In the genomic region with DNA sequence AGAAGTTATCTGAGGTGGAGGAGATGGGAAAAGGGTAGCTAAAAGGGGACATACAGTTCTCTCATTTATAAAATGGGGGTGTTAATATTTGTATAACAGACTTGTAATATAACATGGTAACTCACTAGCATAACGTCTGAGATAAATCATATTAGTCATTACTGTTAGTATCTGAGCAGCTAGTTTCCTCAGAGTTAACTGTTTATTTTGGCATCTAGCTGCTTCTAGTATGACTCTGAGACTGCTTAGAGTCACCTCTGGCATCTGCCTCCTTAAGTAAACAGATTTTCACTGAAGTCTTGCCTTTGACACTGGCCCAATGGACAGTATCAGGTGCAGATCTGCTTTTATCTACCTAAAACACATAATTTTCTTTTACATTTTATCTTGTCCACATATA, we compare ENCODE assay signal across 17 cellular contexts. TPM values are rescaled to one million over a fixed set of nuclear protein-coding genes. Genes with fewer than 3 reads are reported as not detected.
DNase-seq lines count a peak whose midpoint lies in the region; ATAC-seq and TF ChIP-seq lines count a peak whose summit lies in the region.
"Had no signal": no experiment of that assay in that cellular context is flagged by ENCODE, and none has a peak within 500 bp of the region (broad histone marks: within the 10 kb centered on the region; RNA-seq: fewer than 3 reads in every experiment).

No MANE protein-coding gene starts in this region.

- TF ChIP-seq POLR2A in breast epithelium (IDR thresholded peaks at IDR 0.05): no peak

- H3K27ac ChIP-seq in breast epithelium (no peak overlapping the region), VCaP (peak overlapping the region; percentile 80), neural progenitor cell (no peak overlapping the region)
- H3K27ac ChIP-seq: SJCRH30, upper lobe of left lung had no signal

- H3F3A ChIP-seq in neural progenitor cell (ENCODE audit: low read depth): no peaks in the 10 kb centered on the region

- H3K36me3 Mint-ChIP-seq in MCF 10A (ENCODE audit: insufficient read depth, unreplicated experiment): peaks cover 32% of the 10 kb centered on the region
- H3K36me3 Mint-ChIP-seq in neural progenitor cell: peaks cover 44% of the 10 kb centered on the region

- H3K4me3 Mint-ChIP-seq in MCF 10A (ENCODE audit: unreplicated experiment) (no peak overlapping the region), neural progenitor cell (no peak overlapping the region)
- H3K4me3 Mint-ChIP-seq: naive B cell had no signal

- H3K27ac Mint-ChIP-seq in MCF 10A (ENCODE audit: low read depth, unreplicated experiment) (no peak overlapping the region), neural progenitor cell (no peak overlapping the region)

- H3K4me1 Mint-ChIP-seq in MCF 10A (ENCODE audit: insufficient read depth, unreplicated experiment): peaks cover 10% of the 10 kb centered on the region
- no peaks in the 10 kb centered on the region for H3K4me1 Mint-ChIP-seq in neural progenitor cell

- H3K4me1 ChIP-seq in breast epithelium (no peaks in the 10 kb centered on the region), neural progenitor cell (no peaks in the 10 kb centered on the region)
- H3K4me1 ChIP-seq: SJCRH30, upper lobe of left lung had no signal

- H3K79me2 ChIP-seq in neural progenitor cell (ENCODE audit: low read depth): no peaks in the 10 kb centered on the region

- no peaks in the 10 kb centered on the region for H3K27me3 Mint-ChIP-seq in MCF 10A (ENCODE audit: insufficient read depth, unreplicated experiment)
- peaks cover 2% of the 10 kb centered on the region for H3K27me3 Mint-ChIP-seq in neural progenitor cell (ENCODE audit: insufficient read depth, low read depth)
- H3K27me3 Mint-ChIP-seq: naive B cell had no signal

- H3K9me3 Mint-ChIP-seq in MCF 10A (ENCODE audit: unreplicated experiment) (peaks cover 20% of the 10 kb centered on the region), neural progenitor cell (peaks cover 26% of the 10 kb centered on the region)

- H3K9ac ChIP-seq in neural progenitor cell: no peak overlapping the region

- BruUV-seq in MCF 10A (replicated peaks; lab: Mats Ljungman, UMichigan): no TSS peak

- H3K9me3 ChIP-seq in breast epithelium (no peaks in the 10 kb centered on the region), neural progenitor cell (ENCODE audit: low read depth) (peaks cover 5% of the 10 kb centered on the region)
- H3K9me3 ChIP-seq: SJCRH30, upper lobe of left lung had no signal

- H4K20me1 ChIP-seq in neural progenitor cell (ENCODE audit: low read depth): no peaks in the 10 kb centered on the region

- no peaks in the 10 kb centered on the region for H3K27me3 ChIP-seq in breast epithelium
- H3K27me3 ChIP-seq in neural progenitor cell: no peaks in the 10 kb centered on the region
- H3K27me3 ChIP-seq: SJCRH30, upper lobe of left lung had no signal

- TF ChIP-seq CTCF in MCF 10A (IDR thresholded peaks at IDR 0.05; ENCODE audit: unreplicated experiment) (no peak), breast epithelium (IDR thresholded peaks at IDR 0.05) (no peak), VCaP (conservative IDR thresholded peaks at IDR 0.05) (no peak), neural progenitor cell (IDR thresholded peaks at IDR 0.05) (no peak)

- no peak for ATAC-seq in HG03039 (IDR thresholded peaks at IDR 0.05; ENCODE audit: unreplicated experiment)

- DNase-seq in MCF 10A (ENCODE audit: unreplicated experiment) (peak; percentile 65), breast epithelium (ENCODE audit: low spot score in 2 of 2) (no peak), fibroblast of the conjunctiva (ENCODE audit: low read depth) (peak; percentile 5), stromal cell of bone marrow (ENCODE audit: low read depth) (peak; percentile 57), neural progenitor cell (ENCODE audit: low spot score) (no peak), KG1 (lab: John Stamatoyannopoulos, UW) (no peak)
- DNase-seq: ACHN, DND-41, islet precursor cell, naive B cell, NCI-H1048, NCI-H524 treated with DMSO at 0.1 percent for 48 hours, SJCRH30, upper lobe of left lung had no signal

- CTCF ChIA-PET in MCF 10A (lab: Yijun Ruan, JAX): no interaction called here

- no peak overlapping the region for H3K4me2 ChIP-seq in neural progenitor cell
- H3K4me2 ChIP-seq: smooth muscle cell had no signal

- POLR2A ChIA-PET in MCF 10A (lab: Yijun Ruan, JAX): interaction anchor here (0.6 to 1.2 kb wide), 2 partner anchors 25 to 58 kb away, joined by 3 read pairs; partner anchors contain the start of gene SLC30A9

- H3K36me3 ChIP-seq in breast epithelium (no peaks in the 10 kb centered on the region), neural progenitor cell (peaks cover 26% of the 10 kb centered on the region)

- H3K4me3 ChIP-seq in breast epithelium: no peak overlapping the region
- no peak overlapping the region for H3K4me3 ChIP-seq in neural progenitor cell
- H3K4me3 ChIP-seq: SJCRH30, smooth muscle cell, upper lobe of left lung had no signal

- H2AFZ ChIP-seq in neural progenitor cell (replicated peaks): no peak overlapping the region

- intact Hi-C loops in MCF 10A (cut with micrococcal nuclease) (no loop called here), breast epithelium (cut with DNase I; ENCODE audit: low total_unique reads) (no loop called here)

RNA-seq across cellular contexts. Expression of gene SLC30A9, which starts 58.1 kb away (rescaled TPM):
- total RNA-seq in MCF 10A (2022) (58.5 and 64.9 TPM in 2 replicates), breast epithelium (10 to 100 TPM; 36.6 to 59.9 (median 37.4) TPM), neural progenitor cell (ENCODE audit: low replicate concordance) (83.9 and 113 TPM in 2 replicates)

Comparison
In these comparisons a context has a peak if more than half of its experiments do, and no peak if none do; other contexts are left out.
1. DNase-seq: peak in MCF 10A (single experiment), fibroblast of the conjunctiva (single experiment) and stromal cell of bone marrow (single experiment); none in breast epithelium (0 of 2), neural progenitor cell (single experiment) and KG1 (single experiment).